In the genomic region with DNA sequence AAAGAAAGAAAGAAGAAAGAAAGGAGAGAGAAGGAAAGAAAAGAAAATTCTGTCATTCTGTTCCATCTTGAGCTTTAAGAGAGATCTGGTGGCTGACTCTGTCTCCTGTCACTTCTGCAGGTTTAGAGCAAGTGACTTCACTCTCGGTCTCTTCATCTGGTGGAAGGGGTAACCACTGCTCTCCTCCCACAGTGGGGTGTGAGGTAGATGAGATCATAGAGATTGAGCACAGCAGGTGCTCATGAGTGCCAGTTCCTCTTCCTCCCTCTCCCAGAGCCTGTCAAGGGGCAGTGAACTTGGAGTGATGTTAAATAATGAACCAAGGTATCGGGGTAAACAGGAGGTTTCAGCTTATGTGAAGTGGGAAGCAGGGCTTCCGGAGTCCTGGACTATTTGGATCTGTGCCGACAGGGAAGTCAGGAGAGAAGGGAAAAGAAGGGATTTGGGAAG, we compare ENCODE assay signal across 8 cellular contexts. TPM values are rescaled to one million over a fixed set of nuclear protein-coding genes. Genes with fewer than 3 reads are reported as not detected.
DNase-seq lines count a peak whose midpoint lies in the region; ATAC-seq and TF ChIP-seq lines count a peak whose summit lies in the region.
"Had no signal": no experiment of that assay in that cellular context is flagged by ENCODE, and none has a peak within 500 bp of the region (broad histone marks: within the 10 kb centered on the region; RNA-seq: fewer than 3 reads in every experiment).

No MANE protein-coding gene starts in this region.

- peak overlapping the region; percentile 1; the same call in 1 of the 2 replicates for H3K9ac ChIP-seq in OCI-LY3 (ENCODE audit: low read length)

- no peaks in the 10 kb centered on the region for H3K9me2 ChIP-seq in hepatocyte (replicated peaks; ENCODE audit: insufficient read depth)

- peak overlapping the region; percentile 20 for H3K27ac ChIP-seq in OCI-LY3 (ENCODE audit: low read length)
- H3K27ac ChIP-seq in hepatocyte: no peak overlapping the region
- H3K27ac ChIP-seq: SK-N-MC had no signal

- H4K20me1 ChIP-seq in OCI-LY3 (ENCODE audit: insufficient read depth, low read length) (no peaks in the 10 kb centered on the region), hepatocyte (ENCODE audit: insufficient read depth, poor library complexity, severe bottlenecking) (no peaks in the 10 kb centered on the region)

- WGBS in hepatocyte (ENCODE audit: low lambda C conversion rate, missing lambda C conversion rate): 55% methylated on average over 4 of the region's 4 CpGs

- H3K4me2 ChIP-seq in OCI-LY3 (ENCODE audit: low read length) (peak overlapping the region; percentile 75), hepatocyte (no peak overlapping the region)

- H3K4me3 ChIP-seq in OCI-LY3 (ENCODE audit: low read length): peak overlapping the region; percentile 50
- no peak overlapping the region for H3K4me3 ChIP-seq in hepatocyte
- H3K4me3 ChIP-seq: SK-N-MC had no signal

- H3K9me3 ChIP-seq in OCI-LY3 (ENCODE audit: insufficient read depth, low read length) (no peaks in the 10 kb centered on the region), hepatocyte (ENCODE audit: low read depth) (no peaks in the 10 kb centered on the region)

- H3K27me3 ChIP-seq in OCI-LY3 (ENCODE audit: low read depth, low read length) (no peaks in the 10 kb centered on the region), hepatocyte (no peaks in the 10 kb centered on the region)

- no peak overlapping the region for H2AFZ ChIP-seq in OCI-LY3 (ENCODE audit: low read depth, low read length)
- H2AFZ ChIP-seq in hepatocyte: no peak overlapping the region

- DNase-seq in activated gamma-delta T cell treated with anti-CD3 and anti-CD28 coated beads, Interleukin-2, amount 50 U/mL, for 16 hours (ENCODE audit: low read depth): peak; percentile 46
- DNase-seq in stimulated activated CD4-positive, alpha-beta T cell treated with anti-CD3 and anti-CD28 coated beads, Interleukin-2, amount 100 ng/mL, for 48 hours: peak; percentile 32 to 38
- DNase-seq in hepatocyte (ENCODE audit: low spot score) (no peak), NCI-H2227 treated with DMSO at 0.1 percent for 48 hours (lab: John Stamatoyannopoulos, UW) (no peak)

- TF ChIP-seq CTCF in OCI-LY3 (IDR thresholded peaks at IDR 0.05; ENCODE audit: low read depth, low read length): no peak
- no peak for TF ChIP-seq CTCF in hepatocyte (IDR thresholded peaks at IDR 0.05; ENCODE audit: poor library complexity)

- H3K36me3 ChIP-seq in OCI-LY3 (replicated peaks; ENCODE audit: low read depth, low read length) (no peaks in the 10 kb centered on the region), hepatocyte (replicated peaks; ENCODE audit: insufficient read depth, low read depth) (no peaks in the 10 kb centered on the region)

- peak; percentile 79 for ATAC-seq in GM19328 (IDR thresholded peaks at IDR 0.05; ENCODE audit: unreplicated experiment)
- peak; percentile 90 for ATAC-seq in HG03280 (IDR thresholded peaks at IDR 0.05; ENCODE audit: unreplicated experiment)

- H3K4me1 ChIP-seq in OCI-LY3 (ENCODE audit: low read length): peaks cover 55% of the 10 kb centered on the region
- no peaks in the 10 kb centered on the region for H3K4me1 ChIP-seq in hepatocyte (ENCODE audit: insufficient read depth)

- H3K79me2 ChIP-seq in OCI-LY3 (ENCODE audit: low read length) (no peaks in the 10 kb centered on the region), hepatocyte (no peaks in the 10 kb centered on the region)

RNA-seq across cellular contexts. Expression of a gene that starts 47.7 kb away (rescaled TPM):
- total RNA-seq in hepatocyte: 0.63 and 0.68 TPM in 2 replicates
- 1.3 and 1.8 TPM in 2 replicates for polyA plus RNA-seq in hepatocyte

Comparison
In these comparisons a context has a peak if more than half of its experiments do, and no peak if none do; other contexts are left out.
1. DNase-seq: peak in activated gamma-delta T cell treated with anti-CD3 and anti-CD28 coated beads, Interleukin-2, amount 50 U/mL, for 16 hours (single experiment) and stimulated activated CD4-positive, alpha-beta T cell treated with anti-CD3 and anti-CD28 coated beads, Interleukin-2, amount 100 ng/mL, for 48 hours (2 of 2); none in hepatocyte (single experiment) and NCI-H2227 treated with DMSO at 0.1 percent for 48 hours (single experiment).